In genomic region chr6:34526992-34527728, GRCh38 we compare ENCODE assay signal across 8 cellular contexts. TPM values are rescaled to one million over a fixed set of nuclear protein-coding genes. Genes with fewer than 3 reads are reported as not detected.
DNase-seq lines count a peak whose midpoint lies in the region; ATAC-seq and TF ChIP-seq lines count a peak whose summit lies in the region.

No MANE protein-coding gene starts in this region.

- TF ChIP-seq CTCF in AG10803 (conservative IDR thresholded peaks at IDR 0.05; ENCODE audit: low read length): peak; percentile 66

- H3K4me3 ChIP-seq in AG10803 (ENCODE audit: low read length): peak overlapping the region; percentile 39

- DNase-seq in AG10803 (ENCODE audit: low read depth) (peak; percentile 85), GM19240 (ENCODE audit: insufficient read length, low spot score) (peak; percentile 99), NCI-H510A (lab: John Stamatoyannopoulos, UW) (peak; percentile 96), cerebellum (ENCODE audit: low spot score) (peak; percentile 95), kidney glomerular epithelial cell (lab: John Stamatoyannopoulos, UW) (peak; percentile 85)
- peak; percentile 95 for DNase-seq in activated CD4-positive, alpha-beta T cell treated with anti-CD3 and anti-CD28 coated beads for 1 hour
- DNase-seq in stimulated activated CD4-positive, alpha-beta T cell treated with anti-CD3 and anti-CD28 coated beads, Interleukin-15, amount 100 ng/mL, for 48 hours (ENCODE audit: low read depth in 2 of 2): peak; percentile 93 to 96

- ATAC-seq in HG03457 (IDR thresholded peaks at IDR 0.05; ENCODE audit: unreplicated experiment): peak; percentile 61

RNA-seq across cellular contexts. Expression of gene SPDEF, which starts 29.0 kb away (rescaled TPM):
- total RNA-seq in cerebellum: 0.18 TPM

Comparison
In these comparisons a context has a peak if more than half of its experiments do, and no peak if none do; other contexts are left out.
1. Peak in every context shown above with its lines: DNase-seq, ATAC-seq and H3K4me3 ChIP-seq.